6 cellular contexts compared by ENCODE assay signal in genomic region chr19:29743681-29744080, GRCh38.
"Had no signal": no experiment of that assay in that cellular context is flagged by ENCODE, and none has a peak within 500 bp of the region (broad histone marks: within the 10 kb centered on the region; RNA-seq: fewer than 3 reads in every experiment).

No MANE protein-coding gene starts in this region.

- ATAC-seq: HepG2, K562 had no signal

- DNase-seq: IMR-90, KBM-7, KG1 had no signal

- H3K27ac ChIP-seq: HL-60 had no signal

- H3K4me3 ChIP-seq: K562 had no signal
